Comparison of ENCODE assay signal across 1 cellular context in the genomic region with DNA sequence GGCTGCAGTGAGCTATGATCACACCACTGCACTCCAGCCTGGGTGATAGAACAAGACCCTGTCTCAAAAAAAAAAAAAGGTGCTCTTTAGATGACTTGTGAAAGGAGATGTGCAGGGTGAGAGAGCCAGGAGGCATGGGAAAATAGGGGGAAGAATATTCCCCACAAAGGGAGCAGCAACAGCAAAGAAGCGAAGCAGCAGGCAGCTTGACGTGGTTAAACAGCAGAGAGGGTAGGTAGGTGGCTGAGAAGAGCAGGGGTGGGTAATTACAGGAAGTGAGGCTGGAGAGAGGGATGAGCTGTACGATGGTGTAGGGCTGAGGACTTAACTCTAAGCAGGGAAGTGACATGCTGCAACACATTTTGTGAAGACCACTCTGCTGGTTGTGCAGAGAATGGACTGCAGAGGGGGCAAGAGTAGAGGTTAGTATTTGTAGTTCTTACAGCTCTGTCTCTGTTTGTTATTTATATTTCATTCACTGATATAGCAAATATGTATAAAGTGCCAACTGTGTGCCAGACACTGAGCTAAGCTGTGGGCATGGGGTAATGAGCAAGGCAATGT.
TF ChIP-seq lines count a peak whose summit lies in the region.

No MANE protein-coding gene starts in this region.

TF ChIP-seq in HCT116, 20 proteins besides CTCF, POLR2A, EP300 and RAD21 (continued from another document):
- TF ChIP-seq, protein P1, sequence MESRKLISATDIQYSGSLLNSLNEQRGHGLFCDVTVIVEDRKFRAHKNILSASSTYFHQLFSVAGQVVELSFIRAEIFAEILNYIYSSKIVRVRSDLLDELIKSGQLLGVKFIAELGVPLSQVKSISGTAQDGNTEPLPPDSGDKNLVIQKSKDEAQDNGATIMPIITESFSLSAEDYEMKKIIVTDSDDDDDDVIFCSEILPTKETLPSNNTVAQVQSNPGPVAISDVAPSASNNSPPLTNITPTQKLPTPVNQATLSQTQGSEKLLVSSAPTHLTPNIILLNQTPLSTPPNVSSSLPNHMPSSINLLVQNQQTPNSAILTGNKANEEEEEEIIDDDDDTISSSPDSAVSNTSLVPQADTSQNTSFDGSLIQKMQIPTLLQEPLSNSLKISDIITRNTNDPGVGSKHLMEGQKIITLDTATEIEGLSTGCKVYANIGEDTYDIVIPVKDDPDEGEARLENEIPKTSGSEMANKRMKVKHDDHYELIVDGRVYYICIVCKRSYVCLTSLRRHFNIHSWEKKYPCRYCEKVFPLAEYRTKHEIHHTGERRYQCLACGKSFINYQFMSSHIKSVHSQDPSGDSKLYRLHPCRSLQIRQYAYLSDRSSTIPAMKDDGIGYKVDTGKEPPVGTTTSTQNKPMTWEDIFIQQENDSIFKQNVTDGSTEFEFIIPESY (IDR thresholded peaks at IDR 0.05; ENCODE audit: extremely low read depth, insufficient replicate concordance, low read length): no peak
- TF ChIP-seq CBX3 (IDR thresholded peaks at IDR 0.05; ENCODE audit: low read depth) (no peak), JUND (IDR thresholded peaks at IDR 0.05) (no peak), TCF7L2 (IDR thresholded peaks at IDR 0.05; ENCODE audit: borderline replicate concordance, extremely low read depth, insufficient read depth, insufficient read length) (no peak), EZH2phosphoT487 (IDR thresholded peaks at IDR 0.05; ENCODE audit: borderline replicate concordance) (no peak), FOSL1 (IDR thresholded peaks at IDR 0.05; ENCODE audit: low read depth) (no peak), EZH2 (IDR thresholded peaks at IDR 0.05) (no peak), ZNF274 (IDR thresholded peaks at IDR 0.05; ENCODE audit: low read depth, low read length) (no peak), CEBPB (IDR thresholded peaks at IDR 0.05; ENCODE audit: low read depth) (no peak), SP1 (IDR thresholded peaks at IDR 0.05; ENCODE audit: low read depth) (no peak), SIN3A (IDR thresholded peaks at IDR 0.05; ENCODE audit: low read depth) (no peak)
- TF ChIP-seq, protein P2, sequence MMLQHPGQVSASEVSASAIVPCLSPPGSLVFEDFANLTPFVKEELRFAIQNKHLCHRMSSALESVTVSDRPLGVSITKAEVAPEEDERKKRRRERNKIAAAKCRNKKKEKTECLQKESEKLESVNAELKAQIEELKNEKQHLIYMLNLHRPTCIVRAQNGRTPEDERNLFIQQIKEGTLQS (IDR thresholded peaks at IDR 0.05): no peak
